In the genomic region with DNA sequence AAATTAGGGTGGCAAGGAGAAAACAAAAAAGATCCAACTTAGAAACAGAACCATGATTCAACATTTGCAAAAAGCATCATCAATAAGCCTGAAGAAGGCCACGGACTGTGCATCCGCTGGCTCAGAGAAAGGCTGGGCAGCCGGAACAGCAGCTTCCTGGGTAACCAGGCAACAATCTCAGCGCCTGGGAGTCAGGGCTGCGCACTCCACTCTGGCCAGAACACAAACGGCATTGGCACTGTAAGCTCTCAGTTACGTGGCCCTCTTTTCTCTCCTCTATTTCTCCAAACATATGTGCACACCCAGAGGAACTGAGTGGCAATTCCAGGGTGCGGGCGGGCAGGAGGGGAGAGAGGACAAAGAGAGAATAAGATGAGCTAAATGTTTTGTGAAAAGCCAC, we compare ENCODE assay signal across 1 cellular context.
A peak's percentile ranks its signal among the peaks of the same experiment; 100 is the strongest.
TF ChIP-seq lines count a peak whose summit lies in the region.

No MANE protein-coding gene starts in this region.

TF ChIP-seq in HepG2, 621 proteins besides CTCF, POLR2A, EP300 and RAD21:
- TF ChIP-seq ZGPAT (CRISPR knock-in tag; IDR thresholded peaks at IDR 0.05), result no peak
- 0 out of 2 replicates have a peak, but pooled peaks have one; percentile 25 for TF ChIP-seq ZBTB38 (CRISPR knock-in tag; IDR thresholded peaks at IDR 0.05)
